ENCODE assay signal across 1 cellular context in the genomic region with DNA sequence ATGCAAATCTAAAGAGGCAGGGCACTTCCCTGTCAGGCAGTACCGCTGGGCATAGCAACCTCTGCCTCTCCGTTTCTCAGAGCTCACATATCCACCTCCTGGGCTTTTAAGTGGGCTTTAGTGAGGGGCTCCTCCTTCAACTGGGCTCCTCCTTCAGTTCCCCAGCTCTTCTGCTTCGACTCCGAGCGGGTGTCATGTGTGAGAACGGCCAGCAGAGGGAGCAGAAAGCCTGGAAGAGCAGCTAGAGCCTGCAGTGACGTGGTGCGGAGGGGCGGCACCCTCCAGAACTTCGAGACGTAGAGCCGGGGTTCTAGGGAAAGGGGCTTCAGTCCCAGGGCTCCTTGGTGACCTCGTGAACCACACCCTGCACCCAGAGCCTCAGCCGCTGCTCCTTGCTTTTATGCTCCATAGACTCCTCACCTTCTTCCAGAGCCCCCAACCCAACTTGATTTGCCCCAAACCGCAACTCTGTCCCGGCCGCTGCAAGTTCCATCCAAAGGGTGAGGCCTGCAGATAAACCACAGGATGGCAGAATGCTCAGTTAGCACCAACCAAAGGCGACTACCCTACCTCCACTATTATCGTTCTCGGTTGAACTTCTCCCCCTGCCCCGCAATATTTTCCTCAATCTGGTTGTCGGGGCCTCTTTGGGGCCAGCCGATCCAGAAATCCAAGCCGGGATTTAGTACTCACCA.
TF ChIP-seq lines count a peak whose summit lies in the region.

No MANE protein-coding gene starts in this region.

TF ChIP-seq in K562, 482 proteins besides CTCF, POLR2A, EP300 and RAD21 (continued from another document):
- TF ChIP-seq, protein P1, sequence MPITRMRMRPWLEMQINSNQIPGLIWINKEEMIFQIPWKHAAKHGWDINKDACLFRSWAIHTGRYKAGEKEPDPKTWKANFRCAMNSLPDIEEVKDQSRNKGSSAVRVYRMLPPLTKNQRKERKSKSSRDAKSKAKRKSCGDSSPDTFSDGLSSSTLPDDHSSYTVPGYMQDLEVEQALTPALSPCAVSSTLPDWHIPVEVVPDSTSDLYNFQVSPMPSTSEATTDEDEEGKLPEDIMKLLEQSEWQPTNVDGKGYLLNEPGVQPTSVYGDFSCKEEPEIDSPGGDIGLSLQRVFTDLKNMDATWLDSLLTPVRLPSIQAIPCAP (CRISPR knock-in tag; IDR thresholded peaks at IDR 0.05; ENCODE audit: borderline replicate concordance) = no peak
- TF ChIP-seq DPF2 (IDR thresholded peaks at IDR 0.05) = peak; percentile 45; the same call in 1 of the 2 replicates
- TF ChIP-seq, protein P2, sequence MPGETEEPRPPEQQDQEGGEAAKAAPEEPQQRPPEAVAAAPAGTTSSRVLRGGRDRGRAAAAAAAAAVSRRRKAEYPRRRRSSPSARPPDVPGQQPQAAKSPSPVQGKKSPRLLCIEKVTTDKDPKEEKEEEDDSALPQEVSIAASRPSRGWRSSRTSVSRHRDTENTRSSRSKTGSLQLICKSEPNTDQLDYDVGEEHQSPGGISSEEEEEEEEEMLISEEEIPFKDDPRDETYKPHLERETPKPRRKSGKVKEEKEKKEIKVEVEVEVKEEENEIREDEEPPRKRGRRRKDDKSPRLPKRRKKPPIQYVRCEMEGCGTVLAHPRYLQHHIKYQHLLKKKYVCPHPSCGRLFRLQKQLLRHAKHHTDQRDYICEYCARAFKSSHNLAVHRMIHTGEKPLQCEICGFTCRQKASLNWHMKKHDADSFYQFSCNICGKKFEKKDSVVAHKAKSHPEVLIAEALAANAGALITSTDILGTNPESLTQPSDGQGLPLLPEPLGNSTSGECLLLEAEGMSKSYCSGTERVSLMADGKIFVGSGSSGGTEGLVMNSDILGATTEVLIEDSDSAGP (CRISPR knock-in tag; IDR thresholded peaks at IDR 0.05) = peak; percentile 13; the same call in 1 of the 2 replicates
- TF ChIP-seq ATF7 (IDR thresholded peaks at IDR 0.05) = peak; percentile 82
- 0 out of 2 replicates have a peak, but pooled peaks have one; percentile 31 for TF ChIP-seq DMBX1 (CRISPR knock-in tag; IDR thresholded peaks at IDR 0.05; ENCODE audit: borderline replicate concordance)
- peak; percentile 70 for TF ChIP-seq XRCC5 (IDR thresholded peaks at IDR 0.05; ENCODE audit: low read depth, low read length)
- TF ChIP-seq HDAC1 (IDR thresholded peaks at IDR 0.05) = peak in 1 of 2 experiments; percentile 47; a peak in 1 of 4 replicates
- peak; percentile 77 for TF ChIP-seq ZNF263 (CRISPR knock-in tag; IDR thresholded peaks at IDR 0.05; ENCODE audit: borderline replicate concordance)
- TF ChIP-seq HDAC2 (IDR thresholded peaks at IDR 0.05) = peak; percentile 60; the same call in 1 of the 2 replicates
- peak; percentile 68; the same call in 1 of the 2 replicates for TF ChIP-seq THRAP3 (IDR thresholded peaks at IDR 0.05; ENCODE audit: borderline replicate concordance)
- peak; percentile 48; the same call in 1 of the 2 replicates for TF ChIP-seq FOSL1 (tag; conservative IDR thresholded peaks at IDR 0.05)
- peak; percentile 79; the same call in 1 of the 2 replicates for TF ChIP-seq STAG1 (CRISPR knock-in tag; IDR thresholded peaks at IDR 0.05; ENCODE audit: borderline replicate concordance)
- peak; percentile 79 for TF ChIP-seq FOXM1 (IDR thresholded peaks at IDR 0.05; ENCODE audit: low read depth)
- no peak for TF ChIP-seq FOXM1 (CRISPR knock-in tag; IDR thresholded peaks at IDR 0.05; ENCODE audit: low read depth)
- peak; percentile 83 for TF ChIP-seq CREB1 (IDR thresholded peaks at IDR 0.05)
- TF ChIP-seq CREB1 (CRISPR knock-in tag; IDR thresholded peaks at IDR 0.05) = peak; percentile 90
- TF ChIP-seq, protein P3, sequence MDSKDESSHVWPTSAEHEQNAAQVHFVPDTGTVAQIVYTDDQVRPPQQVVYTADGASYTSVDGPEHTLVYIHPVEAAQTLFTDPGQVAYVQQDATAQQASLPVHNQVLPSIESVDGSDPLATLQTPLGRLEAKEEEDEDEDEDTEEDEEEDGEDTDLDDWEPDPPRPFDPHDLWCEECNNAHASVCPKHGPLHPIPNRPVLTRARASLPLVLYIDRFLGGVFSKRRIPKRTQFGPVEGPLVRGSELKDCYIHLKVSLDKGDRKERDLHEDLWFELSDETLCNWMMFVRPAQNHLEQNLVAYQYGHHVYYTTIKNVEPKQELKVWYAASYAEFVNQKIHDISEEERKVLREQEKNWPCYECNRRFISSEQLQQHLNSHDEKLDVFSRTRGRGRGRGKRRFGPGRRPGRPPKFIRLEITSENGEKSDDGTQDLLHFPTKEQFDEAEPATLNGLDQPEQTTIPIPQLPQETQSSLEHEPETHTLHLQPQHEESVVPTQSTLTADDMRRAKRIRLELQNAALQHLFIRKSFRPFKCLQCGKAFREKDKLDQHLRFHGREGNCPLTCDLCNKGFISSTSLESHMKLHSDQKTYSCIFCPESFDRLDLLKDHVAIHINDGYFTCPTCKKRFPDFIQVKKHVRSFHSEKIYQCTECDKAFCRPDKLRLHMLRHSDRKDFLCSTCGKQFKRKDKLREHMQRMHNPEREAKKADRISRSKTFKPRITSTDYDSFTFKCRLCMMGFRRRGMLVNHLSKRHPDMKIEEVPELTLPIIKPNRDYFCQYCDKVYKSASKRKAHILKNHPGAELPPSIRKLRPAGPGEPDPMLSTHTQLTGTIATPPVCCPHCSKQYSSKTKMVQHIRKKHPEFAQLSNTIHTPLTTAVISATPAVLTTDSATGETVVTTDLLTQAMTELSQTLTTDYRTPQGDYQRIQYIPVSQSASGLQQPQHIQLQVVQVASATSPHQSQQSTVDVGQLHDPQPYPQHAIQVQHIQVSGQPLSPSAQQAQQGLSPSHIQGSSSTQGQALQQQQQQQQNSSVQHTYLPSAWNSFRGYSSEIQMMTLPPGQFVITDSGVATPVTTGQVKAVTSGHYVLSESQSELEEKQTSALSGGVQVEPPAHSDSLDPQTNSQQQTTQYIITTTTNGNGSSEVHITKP (IDR thresholded peaks at IDR 0.05; ENCODE audit: partially characterized antibody) = peak; percentile 44
- TF ChIP-seq CREM (IDR thresholded peaks at IDR 0.05; ENCODE audit: low read depth) = peak; percentile 96
- TF ChIP-seq, protein P4, sequence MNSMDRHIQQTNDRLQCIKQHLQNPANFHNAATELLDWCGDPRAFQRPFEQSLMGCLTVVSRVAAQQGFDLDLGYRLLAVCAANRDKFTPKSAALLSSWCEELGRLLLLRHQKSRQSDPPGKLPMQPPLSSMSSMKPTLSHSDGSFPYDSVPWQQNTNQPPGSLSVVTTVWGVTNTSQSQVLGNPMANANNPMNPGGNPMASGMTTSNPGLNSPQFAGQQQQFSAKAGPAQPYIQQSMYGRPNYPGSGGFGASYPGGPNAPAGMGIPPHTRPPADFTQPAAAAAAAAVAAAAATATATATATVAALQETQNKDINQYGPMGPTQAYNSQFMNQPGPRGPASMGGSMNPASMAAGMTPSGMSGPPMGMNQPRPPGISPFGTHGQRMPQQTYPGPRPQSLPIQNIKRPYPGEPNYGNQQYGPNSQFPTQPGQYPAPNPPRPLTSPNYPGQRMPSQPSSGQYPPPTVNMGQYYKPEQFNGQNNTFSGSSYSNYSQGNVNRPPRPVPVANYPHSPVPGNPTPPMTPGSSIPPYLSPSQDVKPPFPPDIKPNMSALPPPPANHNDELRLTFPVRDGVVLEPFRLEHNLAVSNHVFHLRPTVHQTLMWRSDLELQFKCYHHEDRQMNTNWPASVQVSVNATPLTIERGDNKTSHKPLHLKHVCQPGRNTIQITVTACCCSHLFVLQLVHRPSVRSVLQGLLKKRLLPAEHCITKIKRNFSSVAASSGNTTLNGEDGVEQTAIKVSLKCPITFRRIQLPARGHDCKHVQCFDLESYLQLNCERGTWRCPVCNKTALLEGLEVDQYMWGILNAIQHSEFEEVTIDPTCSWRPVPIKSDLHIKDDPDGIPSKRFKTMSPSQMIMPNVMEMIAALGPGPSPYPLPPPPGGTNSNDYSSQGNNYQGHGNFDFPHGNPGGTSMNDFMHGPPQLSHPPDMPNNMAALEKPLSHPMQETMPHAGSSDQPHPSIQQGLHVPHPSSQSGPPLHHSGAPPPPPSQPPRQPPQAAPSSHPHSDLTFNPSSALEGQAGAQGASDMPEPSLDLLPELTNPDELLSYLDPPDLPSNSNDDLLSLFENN (IDR thresholded peaks at IDR 0.05; ENCODE audit: low read depth in 2 of 2, low read length in 2 of 2) = peak in 1 of 2 experiments; percentile 8; a peak in 1 of 4 replicates
- TF ChIP-seq HMGN3 (IDR thresholded peaks at IDR 0.05; ENCODE audit: borderline replicate concordance, extremely low read depth, insufficient read length, low read depth, low read length) = no peak
- 0 out of 2 replicates have a peak, but pooled peaks have one; percentile 13 for TF ChIP-seq NCOA1 (IDR thresholded peaks at IDR 0.05; ENCODE audit: low read depth)
- no peak for TF ChIP-seq EGR1 (conservative IDR thresholded peaks at IDR 0.05)
- TF ChIP-seq MIER1 (IDR thresholded peaks at IDR 0.05; ENCODE audit: low read depth) = 0 out of 2 replicates have a peak, but pooled peaks have one; percentile 23
- TF ChIP-seq EP400 (IDR thresholded peaks at IDR 0.05) = peak; percentile 52
- TF ChIP-seq POLR3A (IDR thresholded peaks at IDR 0.05; ENCODE audit: borderline replicate concordance, extremely low read depth, insufficient read depth, insufficient read length) = no peak
- TF ChIP-seq MAZ (CRISPR knock-in tag; conservative IDR thresholded peaks at IDR 0.05 in 1 of 2, IDR thresholded peaks at IDR 0.05 in 1 of 2) = peak; percentile 48 to 60; a peak in 3 of 4 replicates
- no peak for TF ChIP-seq KAT2B (IDR thresholded peaks at IDR 0.05; ENCODE audit: low read depth, low read length)
- TF ChIP-seq KDM1A (IDR thresholded peaks at IDR 0.05) = peak in 1 of 2 experiments; percentile 74; a peak in 3 of 4 replicates
- TF ChIP-seq SMARCA4 (IDR thresholded peaks at IDR 0.05) = 0 out of 2 replicates have a peak, but pooled peaks have one; percentile 28
- TF ChIP-seq ZFX (CRISPR knock-in tag; IDR thresholded peaks at IDR 0.05) = peak; percentile 45; the same call in 1 of the 2 replicates
- TF ChIP-seq RBM22 (IDR thresholded peaks at IDR 0.05; ENCODE audit: low read depth, low read length, poor library complexity, severe bottlenecking) = no peak
- 0 out of 2 replicates have a peak, but pooled peaks have one; percentile 29 for TF ChIP-seq NR2C2 (CRISPR knock-in tag; IDR thresholded peaks at IDR 0.05)
- peak; percentile 8; the same call in 1 of the 2 replicates for TF ChIP-seq NR2C2 (tag; IDR thresholded peaks at IDR 0.05)
- TF ChIP-seq, protein P5, sequence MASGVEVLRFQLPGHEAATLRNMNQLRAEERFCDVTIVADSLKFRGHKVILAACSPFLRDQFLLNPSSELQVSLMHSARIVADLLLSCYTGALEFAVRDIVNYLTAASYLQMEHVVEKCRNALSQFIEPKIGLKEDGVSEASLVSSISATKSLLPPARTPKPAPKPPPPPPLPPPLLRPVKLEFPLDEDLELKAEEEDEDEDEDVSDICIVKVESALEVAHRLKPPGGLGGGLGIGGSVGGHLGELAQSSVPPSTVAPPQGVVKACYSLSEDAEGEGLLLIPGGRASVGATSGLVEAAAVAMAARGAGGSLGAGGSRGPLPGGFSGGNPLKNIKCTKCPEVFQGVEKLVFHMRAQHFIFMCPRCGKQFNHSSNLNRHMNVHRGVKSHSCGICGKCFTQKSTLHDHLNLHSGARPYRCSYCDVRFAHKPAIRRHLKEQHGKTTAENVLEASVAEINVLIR (CRISPR knock-in tag; IDR thresholded peaks at IDR 0.05) = peak; percentile 76
- peak; percentile 82; the same call in 1 of the 2 replicates for TF ChIP-seq CBFB (CRISPR knock-in tag; IDR thresholded peaks at IDR 0.05)
- TF ChIP-seq, protein P6, sequence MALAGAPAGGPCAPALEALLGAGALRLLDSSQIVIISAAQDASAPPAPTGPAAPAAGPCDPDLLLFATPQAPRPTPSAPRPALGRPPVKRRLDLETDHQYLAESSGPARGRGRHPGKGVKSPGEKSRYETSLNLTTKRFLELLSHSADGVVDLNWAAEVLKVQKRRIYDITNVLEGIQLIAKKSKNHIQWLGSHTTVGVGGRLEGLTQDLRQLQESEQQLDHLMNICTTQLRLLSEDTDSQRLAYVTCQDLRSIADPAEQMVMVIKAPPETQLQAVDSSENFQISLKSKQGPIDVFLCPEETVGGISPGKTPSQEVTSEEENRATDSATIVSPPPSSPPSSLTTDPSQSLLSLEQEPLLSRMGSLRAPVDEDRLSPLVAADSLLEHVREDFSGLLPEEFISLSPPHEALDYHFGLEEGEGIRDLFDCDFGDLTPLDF (CRISPR knock-in tag; IDR thresholded peaks at IDR 0.05) = 0 out of 2 replicates have a peak, but pooled peaks have one; percentile 39
- TF ChIP-seq SOX6 (IDR thresholded peaks at IDR 0.05) = peak; percentile 62; the same call in 1 of the 2 replicates
- TF ChIP-seq, protein P7, sequence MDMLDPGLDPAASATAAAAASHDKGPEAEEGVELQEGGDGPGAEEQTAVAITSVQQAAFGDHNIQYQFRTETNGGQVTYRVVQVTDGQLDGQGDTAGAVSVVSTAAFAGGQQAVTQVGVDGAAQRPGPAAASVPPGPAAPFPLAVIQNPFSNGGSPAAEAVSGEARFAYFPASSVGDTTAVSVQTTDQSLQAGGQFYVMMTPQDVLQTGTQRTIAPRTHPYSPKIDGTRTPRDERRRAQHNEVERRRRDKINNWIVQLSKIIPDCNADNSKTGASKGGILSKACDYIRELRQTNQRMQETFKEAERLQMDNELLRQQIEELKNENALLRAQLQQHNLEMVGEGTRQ (CRISPR knock-in tag; IDR thresholded peaks at IDR 0.05) = no peak
- TF ChIP-seq HDAC3 (IDR thresholded peaks at IDR 0.05; ENCODE audit: borderline replicate concordance, partially characterized antibody) = peak; percentile 80
- 0 out of 2 replicates have a peak, but pooled peaks have one; percentile 15 for TF ChIP-seq ZNF165 (CRISPR knock-in tag; IDR thresholded peaks at IDR 0.05; ENCODE audit: borderline replicate concordance)
- TF ChIP-seq JUN (IDR thresholded peaks at IDR 0.05; ENCODE audit: borderline replicate concordance, low read depth, low read length) = peak; percentile 47; the same call in 1 of the 2 replicates
- peak; percentile 61; the same call in 1 of the 2 replicates for TF ChIP-seq JUN (CRISPR knock-in tag; IDR thresholded peaks at IDR 0.05; ENCODE audit: borderline replicate concordance)
- no peak for TF ChIP-seq HMG20A (CRISPR knock-in tag; conservative IDR thresholded peaks at IDR 0.05)
- TF ChIP-seq POLR2AphosphoS2 (IDR thresholded peaks at IDR 0.05; ENCODE audit: low read length) = peak; percentile 78; the same call in 1 of the 2 replicates
- TF ChIP-seq, protein P8, sequence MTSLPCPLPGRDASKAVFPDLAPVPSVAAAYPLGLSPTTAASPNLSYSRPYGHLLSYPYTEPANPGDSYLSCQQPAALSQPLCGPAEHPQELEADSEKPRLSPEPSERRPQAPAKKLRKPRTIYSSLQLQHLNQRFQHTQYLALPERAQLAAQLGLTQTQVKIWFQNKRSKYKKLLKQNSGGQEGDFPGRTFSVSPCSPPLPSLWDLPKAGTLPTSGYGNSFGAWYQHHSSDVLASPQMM (CRISPR knock-in tag; IDR thresholded peaks at IDR 0.05) = no peak
- TF ChIP-seq FOXA3 (CRISPR knock-in tag; conservative IDR thresholded peaks at IDR 0.05 in 1 of 2, IDR thresholded peaks at IDR 0.05 in 1 of 2) = 0 out of 4 replicates have a peak, but pooled peaks of 1 of the 2 experiments have one; percentile 26
- TF ChIP-seq ZSCAN29 (IDR thresholded peaks at IDR 0.05) = peak; percentile 73; the same call in 1 of the 2 replicates
- peak; percentile 32; the same call in 1 of the 2 replicates for TF ChIP-seq ZNF239 (CRISPR knock-in tag; IDR thresholded peaks at IDR 0.05)
- peak; percentile 63; the same call in 1 of the 2 replicates for TF ChIP-seq KLF16 (IDR thresholded peaks at IDR 0.05)
- peak; percentile 26; the same call in 1 of the 2 replicates for TF ChIP-seq PHF8 (IDR thresholded peaks at IDR 0.05; ENCODE audit: borderline replicate concordance, low read length)
